15 cellular contexts compared by ENCODE assay signal in the genomic region with DNA sequence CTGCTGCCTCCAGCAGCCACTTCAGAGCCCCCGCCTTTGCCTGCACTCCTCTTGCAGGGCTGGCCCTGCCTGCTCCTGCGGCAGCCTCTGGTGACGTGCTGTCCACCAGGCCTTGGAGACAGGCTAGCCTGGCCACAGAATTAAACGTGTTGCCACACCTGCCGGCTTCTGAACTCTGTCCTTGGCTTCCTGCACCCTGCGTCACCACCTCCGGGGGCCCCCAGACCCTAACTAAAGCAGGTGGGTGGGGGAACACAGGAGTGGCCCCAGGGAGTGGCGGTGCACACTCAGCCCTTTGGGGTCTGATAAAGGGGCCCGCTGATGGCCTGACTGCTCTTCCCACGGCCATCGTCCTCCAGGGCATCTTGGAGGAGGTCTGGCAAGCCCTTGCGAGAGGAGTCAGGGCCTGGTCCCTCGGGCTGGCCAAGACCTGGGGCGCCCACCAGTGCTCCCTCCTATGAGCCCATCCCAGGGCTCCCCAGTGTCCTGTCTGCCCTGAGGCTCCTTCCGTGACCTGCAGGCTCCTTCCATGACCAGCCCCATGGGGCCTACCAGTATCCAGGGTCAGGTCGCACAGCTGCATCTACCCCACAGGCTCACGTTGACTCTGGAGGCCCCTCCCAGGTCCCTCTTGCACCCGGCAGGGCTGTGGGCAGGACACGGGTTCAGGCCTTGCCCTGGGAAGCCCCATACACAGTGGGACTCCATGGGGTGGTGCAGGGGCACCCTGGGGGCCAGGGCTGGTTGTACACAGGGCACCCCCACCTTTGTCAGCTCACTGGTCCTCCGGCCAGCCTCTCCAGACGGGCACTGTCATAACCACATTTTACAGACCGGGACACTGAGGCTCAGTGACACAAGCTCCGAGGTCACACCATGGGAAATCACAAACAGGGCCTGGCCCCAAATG. TPM values are rescaled to one million over a fixed set of nuclear protein-coding genes. Genes with fewer than 3 reads are reported as not detected.
A peak's percentile ranks its signal among the peaks of the same experiment; 100 is the strongest.
DNase-seq lines count a peak whose midpoint lies in the region; ATAC-seq and TF ChIP-seq lines count a peak whose summit lies in the region.
"Had no signal": no experiment of that assay in that cellular context is flagged by ENCODE, and none has a peak within 500 bp of the region (broad histone marks: within the 10 kb centered on the region; RNA-seq: fewer than 3 reads in every experiment).

No MANE protein-coding gene starts in this region.

- H3K9ac ChIP-seq in skeletal muscle satellite cell (ENCODE audit: low read depth, low read length), result no peak overlapping the region

- DNase-seq in activated naive CD4-positive, alpha-beta T cell treated with anti-CD3 and anti-CD28 coated beads, Interleukin-2, amount 10 ng/mL, durations not matched to agents 7 days and 5 days, result no peak
- DNase-seq in activated naive CD4-positive, alpha-beta T cell (lab: John Stamatoyannopoulos, UW), result no peak
- DNase-seq in RWPE1 (ENCODE audit: low spot score) (no peak), left colon (peak; percentile 18 to 25), NCI-H226 (no peak), prostate gland (ENCODE audit: low spot score) (no peak), NCI-H2196 (lab: John Stamatoyannopoulos, UW; ENCODE audit: unreplicated experiment) (no peak)
- DNase-seq: aorta; DND-41; foreskin fibroblast; NCI-H526 treated with DMSO at 0.1 percent for 48 hours; SIG-M5; stimulated activated CD4-positive, alpha-beta T cell treated with anti-CD3 and anti-CD28 coated beads, Interleukin-15, amount 100 ng/mL, for 24 hours; stimulated activated CD8-positive, alpha-beta memory T cell treated with anti-CD3 and anti-CD28 coated beads, Interleukin-4, amount 100 ng/mL, for 48 hours had no signal

- peaks cover 22% of the 10 kb centered on the region for H3K4me1 Mint-ChIP-seq in activated naive CD4-positive, alpha-beta T cell treated with anti-CD3 and anti-CD28 coated beads, Interleukin-2, amount 10 ng/mL, durations not matched to agents 7 days and 5 days

- no peak for TF ChIP-seq CTCF in RWPE1 (conservative IDR thresholded peaks at IDR 0.05; ENCODE audit: low read depth)
- TF ChIP-seq CTCF in prostate gland (IDR thresholded peaks at IDR 0.05), result no peak

- ATAC-seq in left colon, result no peak

- H3K4me1 ChIP-seq in skeletal muscle satellite cell (ENCODE audit: control insufficient read depth, insufficient read depth, low read length), result peaks cover 19% of the 10 kb centered on the region
- H3K4me1 ChIP-seq in prostate gland (replicated peaks), result no peaks in the 10 kb centered on the region

- H3K4me3 Mint-ChIP-seq in activated naive CD4-positive, alpha-beta T cell treated with anti-CD3 and anti-CD28 coated beads, Interleukin-2, amount 10 ng/mL, durations not matched to agents 7 days and 5 days, result peak overlapping the region; percentile 90

- POLR2A ChIA-PET in RWPE1 (lab: Yijun Ruan, JAX; ENCODE audit: low non-redundant PET), result interaction anchor here (0.6 kb wide), 2 partner anchors 31 to 89 kb away, joined by 3 read pairs; no protein-coding TSS in a partner anchor

- CTCF ChIA-PET in activated naive CD4-positive, alpha-beta T cell treated with anti-CD3 and anti-CD28 coated beads, Interleukin-2, amount 10 ng/mL, durations not matched to agents 7 days and 5 days (lab: Charles Lee), result interaction anchor here (1.2 kb wide), 1 partner anchor 9 kb away, joined by 4 read pairs; a partner anchor contains a TSS
- CTCF ChIA-PET in RWPE1 (lab: Yijun Ruan, JAX), result interaction anchor here (0.6 to 0.7 kb wide), 3 partner anchors 85 to 184 kb away, joined by 3 read pairs; no protein-coding TSS in a partner anchor

- no peak overlapping the region for H3K4me3 ChIP-seq in skeletal muscle satellite cell (ENCODE audit: low read length)
- no peak overlapping the region for H3K4me3 ChIP-seq in prostate gland

- H3K27ac Mint-ChIP-seq in activated naive CD4-positive, alpha-beta T cell treated with anti-CD3 and anti-CD28 coated beads, Interleukin-2, amount 10 ng/mL, durations not matched to agents 7 days and 5 days, result no peak overlapping the region

- intact Hi-C loops in left colon (cut with DNase I, micrococcal nuclease), result no loop called here
- intact Hi-C loops in prostate gland (cut with DNase I), result no loop called here

- H3K27ac ChIP-seq in RWPE1 (peak overlapping the region; percentile 98), prostate gland (no peak overlapping the region)

- H3K27me3 ChIP-seq in skeletal muscle satellite cell (ENCODE audit: control insufficient read depth, insufficient read depth, low read length), result peaks cover 4% of the 10 kb centered on the region
- no peaks in the 10 kb centered on the region for H3K27me3 ChIP-seq in prostate gland (replicated peaks; ENCODE audit: insufficient read depth)

- no peak for TF ChIP-seq POLR2A in prostate gland (IDR thresholded peaks at IDR 0.05)

- H3K36me3 Mint-ChIP-seq in activated naive CD4-positive, alpha-beta T cell treated with anti-CD3 and anti-CD28 coated beads, Interleukin-2, amount 10 ng/mL, durations not matched to agents 7 days and 5 days, result peaks cover 6% of the 10 kb centered on the region

- H3K4me2 ChIP-seq in skeletal muscle satellite cell (ENCODE audit: low read length), result peak overlapping the region; percentile 100

- H3K9me3 ChIP-seq in skeletal muscle satellite cell (replicated peaks; ENCODE audit: low read length), result no peaks in the 10 kb centered on the region
- no peaks in the 10 kb centered on the region for H3K9me3 ChIP-seq in prostate gland

- H3K27me3 Mint-ChIP-seq in activated naive CD4-positive, alpha-beta T cell treated with anti-CD3 and anti-CD28 coated beads, Interleukin-2, amount 10 ng/mL, durations not matched to agents 7 days and 5 days, result peaks cover 33% of the 10 kb centered on the region

- H3K9me3 Mint-ChIP-seq in activated naive CD4-positive, alpha-beta T cell treated with anti-CD3 and anti-CD28 coated beads, Interleukin-2, amount 10 ng/mL, durations not matched to agents 7 days and 5 days, result no peaks in the 10 kb centered on the region

- H3K36me3 ChIP-seq in skeletal muscle satellite cell (ENCODE audit: insufficient read depth, low read length), result peaks cover 9% of the 10 kb centered on the region
- no peaks in the 10 kb centered on the region for H3K36me3 ChIP-seq in prostate gland

- WGBS in prostate gland, result 83% methylated on average over 23 of the region's 23 CpGs

RNA-seq across cellular contexts. Expression of a gene that starts 1.0 kb away (rescaled TPM):
- total RNA-seq in left colon (10 to 100 TPM; 19.1 to 20.1 TPM), prostate gland (10 to 100 TPM in 1 of 2 donors, 1 to 10 TPM in 1; 5.2 to 17.7 TPM)
- total RNA-seq in skeletal muscle satellite cell (2012; rRNA removed), result 0.51 and 0.66 TPM in 2 replicates

RNA-seq across cellular contexts. Expression of a gene that starts 1.9 kb away (rescaled TPM):
- 100 to 1,000 TPM; 109 to 154 TPM for total RNA-seq in left colon
- 63.6 and 65.7 TPM in 2 replicates for total RNA-seq in skeletal muscle satellite cell (2012; rRNA removed)
- total RNA-seq in prostate gland, result 100 to 1,000 TPM; 139 to 212 TPM

RNA-seq across cellular contexts. Expression of a gene that starts 8.8 kb away (rescaled TPM):
- total RNA-seq in left colon, result 10 to 100 TPM; 10.4 to 11.1 TPM
- 1.5 TPM in 2 replicates for total RNA-seq in skeletal muscle satellite cell (2012; rRNA removed)
- 10 to 100 TPM in 1 of 2 donors, 1 to 10 TPM in 1; 3.6 to 10.1 TPM for total RNA-seq in prostate gland

RNA-seq across cellular contexts. Expression of a gene that starts 15.0 kb away (rescaled TPM):
- total RNA-seq in left colon, result 100 to 1,000 TPM; 434 to 466 TPM
- total RNA-seq in skeletal muscle satellite cell (2012; rRNA removed), result 209 and 288 TPM in 2 replicates
- total RNA-seq in prostate gland, result 100 to 1,000 TPM; 399 to 528 TPM

RNA-seq across cellular contexts. Expression of a gene that starts 35.2 kb away (rescaled TPM):
- total RNA-seq in left colon, result 10 to 100 TPM; 23.7 to 25.3 TPM
- 10.6 and 11.6 TPM in 2 replicates for total RNA-seq in skeletal muscle satellite cell (2012; rRNA removed)
- total RNA-seq in prostate gland, result 10 to 100 TPM; 23.6 to 24.2 TPM

Comparison
In these comparisons a context has a peak if more than half of its experiments do, and no peak if none do; other contexts are left out.
1. DNase-seq: peak in left colon (2 of 2); none in activated naive CD4-positive, alpha-beta T cell treated with anti-CD3 and anti-CD28 coated beads, Interleukin-2, amount 10 ng/mL, durations not matched to agents 7 days and 5 days (single experiment), activated naive CD4-positive, alpha-beta T cell (0 of 4), RWPE1 (single experiment), NCI-H226 (single experiment), prostate gland (single experiment) and NCI-H2196 (single experiment).